In genomic region chr9:123335227-123335985, GRCh38 we compare ENCODE assay signal across 9 cellular contexts. TPM values are rescaled to one million over a fixed set of nuclear protein-coding genes. Genes with fewer than 3 reads are reported as not detected.
A peak's percentile ranks its signal among the peaks of the same experiment; 100 is the strongest.
DNase-seq lines count a peak whose midpoint lies in the region; ATAC-seq and TF ChIP-seq lines count a peak whose summit lies in the region.
"Had no signal": no experiment of that assay in that cellular context is flagged by ENCODE, and none has a peak within 500 bp of the region (broad histone marks: within the 10 kb centered on the region; RNA-seq: fewer than 3 reads in every experiment).

No MANE protein-coding gene starts in this region.

- in situ Hi-C loops in brain microvascular endothelial cell (cut with HindIII; ENCODE audit: low pct_ligation_motif_present, low sequenced_read_pairs) = loop anchor here (25.0 kb wide), 1 partner anchor 223 kb away; no protein-coding TSS in a partner anchor

- H3K9me3 ChIP-seq in mesodermal cell (ENCODE audit: control insufficient read depth, low read length) = no peaks in the 10 kb centered on the region

- ATAC-seq in GM21367 (IDR thresholded peaks at IDR 0.05; ENCODE audit: unreplicated experiment) = no peak

- DNase-seq in A172 (ENCODE audit: low spot score) (peak; percentile 69), HK-2 (ENCODE audit: unreplicated experiment) (peak; percentile 60), brain microvascular endothelial cell (peak; percentile 63), HuH-7 (ENCODE audit: low spot score) (no peak), NCI-H510A treated with DMSO at 0.1 percent for 48 hours (lab: John Stamatoyannopoulos, UW) (no peak)
- DNase-seq in activated CD8-positive, alpha-beta memory T cell treated with anti-CD3 and anti-CD28 coated beads, Interleukin-2, amount 50 U/mL, for 48 hours = no peak

- H3K27me3 ChIP-seq in brain microvascular endothelial cell (replicated peaks) = no peaks in the 10 kb centered on the region

- H3K27ac ChIP-seq in brain microvascular endothelial cell (no peak overlapping the region), mesodermal cell (ENCODE audit: low read depth, low read length, severe bottlenecking) (peak overlapping the region; percentile 75)
- H3K27ac ChIP-seq: KMS-11 had no signal

- no peak for TF ChIP-seq CTCF in brain microvascular endothelial cell (IDR thresholded peaks at IDR 0.05; ENCODE audit: low read depth, low read length, missing control alignments)

- H3K4me1 ChIP-seq in mesodermal cell (ENCODE audit: control insufficient read depth, insufficient read depth, low read length, poor library complexity, severe bottlenecking) = peaks cover 22% of the 10 kb centered on the region

- WGBS in mesodermal cell (ENCODE audit: insufficient coverage in 2 of 2), 2 experiments = 34 to 46% methylated on average over 5 to 9 of the region's 9 CpGs

- no peaks in the 10 kb centered on the region for H3K36me3 ChIP-seq in brain microvascular endothelial cell (replicated peaks)
- H3K36me3 ChIP-seq in mesodermal cell (ENCODE audit: control insufficient read depth, insufficient read depth, low read length) = no peaks in the 10 kb centered on the region

- H3K4me3 ChIP-seq in brain microvascular endothelial cell (ENCODE audit: low read depth, low read length) (no peak overlapping the region), mesodermal cell (ENCODE audit: extremely low read depth, insufficient read depth, low read length, poor library complexity, severe bottlenecking) (no peak overlapping the region)

RNA-seq across cellular contexts. Expression of gene CRB2, which starts 20.6 kb away (rescaled TPM):
- 0.26 TPM in 2 replicates for total RNA-seq in A172 (2014; rRNA removed; shearing (Covaris generic))
- polyA plus RNA-seq in mesodermal cell (2013, experiment 1 of 2) = 58.5 TPM
- 59.5 TPM for polyA plus RNA-seq in mesodermal cell (2013, experiment 2 of 2)

Comparison
In these comparisons a context has a peak if more than half of its experiments do, and no peak if none do; other contexts are left out.
1. DNase-seq: peak in A172 (single experiment), HK-2 (single experiment) and brain microvascular endothelial cell (single experiment); none in activated CD8-positive, alpha-beta memory T cell treated with anti-CD3 and anti-CD28 coated beads, Interleukin-2, amount 50 U/mL, for 48 hours (single experiment), HuH-7 (single experiment) and NCI-H510A treated with DMSO at 0.1 percent for 48 hours (single experiment).